Comparison of ENCODE assay signal across 23 cellular contexts in the genomic region with DNA sequence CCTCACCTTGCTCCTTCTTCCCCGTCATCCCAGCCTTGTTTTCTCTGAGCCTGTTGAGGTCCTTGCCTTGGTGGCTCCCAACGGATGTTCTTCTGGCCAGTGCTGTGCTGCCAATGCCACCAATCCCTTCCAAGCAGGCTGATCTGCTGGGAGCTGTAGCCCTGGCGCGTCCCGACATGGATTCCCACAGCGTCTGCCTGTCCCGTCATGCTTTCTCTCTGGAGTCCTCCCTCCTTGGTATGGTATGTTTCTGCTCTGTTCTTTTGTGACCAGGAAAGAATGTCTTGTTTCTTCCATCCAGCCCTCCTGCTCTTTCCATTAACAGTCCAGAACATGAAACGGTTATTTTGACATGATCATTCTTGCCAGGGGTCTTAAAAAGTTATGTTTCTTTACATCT. TPM values are rescaled to one million over a fixed set of nuclear protein-coding genes. Genes with fewer than 3 reads are reported as not detected.
DNase-seq lines count a peak whose midpoint lies in the region; ATAC-seq, FAIRE-seq and TF ChIP-seq lines count a peak whose summit lies in the region.
"Had no signal": no experiment of that assay in that cellular context is flagged by ENCODE, and none has a peak within 500 bp of the region (broad histone marks: within the 10 kb centered on the region; RNA-seq: fewer than 3 reads in every experiment).

No MANE protein-coding gene starts in this region.

- H3K4me1 ChIP-seq in liver (ENCODE audit: control insufficient read depth in 4 of 4, insufficient read depth in 4 of 4, low read length in 3 of 4), result peaks cover 7 to 60% (median 29%) of the 10 kb centered on the region in 4 donors
- H3K4me1 ChIP-seq in HepG2 (ENCODE audit: insufficient read depth, low read length), result peaks cover 16% of the 10 kb centered on the region
- H3K4me1 ChIP-seq in sigmoid colon, result peaks cover 0 to 63% (median 60%) of the 10 kb centered on the region in 4 donors
- H3K4me1 ChIP-seq: parathyroid adenoma had no signal

- H3K27ac Mint-ChIP-seq in nephron progenitor cell (no peak overlapping the region), HFFc6 (no peak overlapping the region)
- H3K27ac Mint-ChIP-seq: activated CD8-positive, alpha-beta T cell treated with anti-CD3 and anti-CD28 coated beads for 36 hours; stimulated activated naive CD8-positive, alpha-beta T cell treated with anti-CD3 and anti-CD28 coated beads, Interleukin-15, Interleukin-2, amounts not matched to agents 100 ng/mL and 50 ng/mL, for 24 hours had no signal

- H3K36me3 Mint-ChIP-seq in nephron progenitor cell (ENCODE audit: low read depth), result peaks cover 17% of the 10 kb centered on the region
- H3K36me3 Mint-ChIP-seq in HFFc6 (ENCODE audit: low read depth), result peaks cover 32% of the 10 kb centered on the region
- H3K36me3 Mint-ChIP-seq: natural killer cell had no signal

- in situ Hi-C loops in HepG2 (cut with HindIII; ENCODE audit: extremely low pct_ligation_motif_present, low pct_unique_long_range_greater_than_20kb), result no loop called here

- no peaks in the 10 kb centered on the region for H3K36me3 ChIP-seq in liver (ENCODE audit: control insufficient read depth in 4 of 4, insufficient read depth in 3 of 4, low read depth in 1 of 4, low read length in 3 of 4)
- H3K36me3 ChIP-seq in HepG2 (replicated peaks in 1 of 2; ENCODE audit: control insufficient read depth in 1 of 2, insufficient read depth in 2 of 2, low read length in 2 of 2), result peaks cover 8 to 45% of the 10 kb centered on the region in 2 experiments
- H3K36me3 ChIP-seq in sigmoid colon, result no peaks in the 10 kb centered on the region

- H3K9me3 Mint-ChIP-seq in nephron progenitor cell (no peaks in the 10 kb centered on the region), HFFc6 (no peaks in the 10 kb centered on the region)
- H3K9me3 Mint-ChIP-seq: activated CD8-positive, alpha-beta T cell treated with anti-CD3 and anti-CD28 coated beads for 36 hours; natural killer cell; stimulated activated naive CD8-positive, alpha-beta T cell treated with anti-CD3 and anti-CD28 coated beads, Interleukin-15, Interleukin-2, amounts not matched to agents 100 ng/mL and 50 ng/mL, for 24 hours had no signal

- DNase-seq in HepG2 (ENCODE audit: low spot score) (no peak), sigmoid colon (no peak), nephron progenitor cell (no peak), globus pallidus (ENCODE audit: low spot score) (no peak), HFFc6 (no peak), DMS153 treated with DMSO at 0.1 percent for 48 hours (lab: John Stamatoyannopoulos, UW; ENCODE audit: unreplicated experiment) (no peak)
- DNase-seq: activated CD8-positive, alpha-beta T cell treated with anti-CD3 and anti-CD28 coated beads for 36 hours; activated gamma-delta T cell treated with Interleukin-2 at 50 U/mL for 16 hours; activated T-cell treated with anti-CD3 and anti-CD28 coated beads, Interleukin-2, amount 50 U/mL, for 1 hour; caudate nucleus; esophagus squamous epithelium; midbrain; natural killer cell; NCI-H1694 treated with DMSO at 0.1 percent for 48 hours; NCI-H526 treated with DMSO at 0.1 percent for 48 hours; T-helper 9 cell; upper lobe of left lung had no signal

- TF ChIP-seq CTCF in liver (IDR thresholded peaks at IDR 0.05; ENCODE audit: low read depth, low read length, missing input control), result no peak
- no peak for TF ChIP-seq CTCF in HepG2 (CRISPR knock-in tag; IDR thresholded peaks at IDR 0.05)
- TF ChIP-seq CTCF in sigmoid colon (IDR thresholded peaks at IDR 0.05), result no peak
- TF ChIP-seq CTCF in nephron progenitor cell (IDR thresholded peaks at IDR 0.05), result no peak
- TF ChIP-seq CTCF in HFFc6 (IDR thresholded peaks at IDR 0.05), result no peak

- no peaks in the 10 kb centered on the region for H3K27me3 ChIP-seq in liver (ENCODE audit: control insufficient read depth in 4 of 4, insufficient read depth in 4 of 4, low read length in 3 of 4)
- H3K27me3 ChIP-seq in HepG2 (ENCODE audit: control insufficient read depth in 1 of 2, insufficient read depth in 2 of 2, low read length in 2 of 2), result no peaks in the 10 kb centered on the region
- no peaks in the 10 kb centered on the region for H3K27me3 ChIP-seq in sigmoid colon
- H3K27me3 ChIP-seq: BLaER1, esophagus squamous epithelium, upper lobe of left lung had no signal

- TF ChIP-seq EP300 in HepG2 (IDR thresholded peaks at IDR 0.05; ENCODE audit: low read depth in 2 of 2, low read length in 2 of 2), result no peak
- no peak for TF ChIP-seq EP300 in HepG2 (CRISPR knock-in tag; IDR thresholded peaks at IDR 0.05; ENCODE audit: borderline replicate concordance)
- TF ChIP-seq EP300 in sigmoid colon (IDR thresholded peaks at IDR 0.05), result no peak

- 95% methylated on average over 8 of the region's 8 CpGs for WGBS in liver
- 98% methylated on average over 8 of the region's 8 CpGs for WGBS in HepG2 (ENCODE audit: low lambda C conversion rate)
- 96 to 98% methylated on average over 8 of the region's 8 CpGs for WGBS in sigmoid colon, 2 donors

- H3K9me3 ChIP-seq in liver (ENCODE audit: control insufficient read depth in 4 of 4, low read length in 3 of 4), result no peaks in the 10 kb centered on the region
- no peaks in the 10 kb centered on the region for H3K9me3 ChIP-seq in HepG2 (ENCODE audit: low read length)
- no peaks in the 10 kb centered on the region for H3K9me3 ChIP-seq in sigmoid colon
- H3K9me3 ChIP-seq: BLaER1, esophagus squamous epithelium, upper lobe of left lung had no signal

- peaks cover 6% of the 10 kb centered on the region; the same call in 1 of the 2 replicates for H4K20me1 ChIP-seq in HepG2 (ENCODE audit: insufficient read depth, low read length)

- H3K9ac ChIP-seq in liver (ENCODE audit: low read depth in 1 of 2, low read length in 2 of 2) (no peak overlapping the region), HepG2 (ENCODE audit: insufficient read depth, low read depth, low read length) (no peak overlapping the region)
- H3K9ac ChIP-seq: BLaER1, parathyroid adenoma had no signal

- FAIRE-seq in HepG2 (lab: Jason Lieb, UNC), result no peak

- peaks cover 63% of the 10 kb centered on the region for H3K79me2 ChIP-seq in HepG2 (ENCODE audit: insufficient read depth, low read length)

- POLR2A ChIA-PET in HepG2 (lab: Yijun Ruan, JAX), result no interaction called here

- BruUV-seq in HepG2 (replicated peaks; lab: Mats Ljungman, UMichigan), result no TSS peak

- H3K27ac ChIP-seq in liver (ENCODE audit: low read depth in 1 of 2, low read length in 2 of 2) (peak overlapping the region; percentile 52 to 77), HepG2 (ENCODE audit: extremely low read length, insufficient read depth, low read length) (no peak overlapping the region), sigmoid colon (peak overlapping the region in 3 of 4 donors; percentile 68 to 80 (median 80))
- H3K27ac ChIP-seq: BLaER1, parathyroid adenoma had no signal

- TF ChIP-seq RAD21 in liver (IDR thresholded peaks at IDR 0.05) (no peak), HepG2 (CRISPR knock-in tag; IDR thresholded peaks at IDR 0.05) (no peak)

- TF ChIP-seq POLR2A in HepG2 (IDR thresholded peaks at IDR 0.05; ENCODE audit: insufficient read depth in 1 of 2, low read depth in 2 of 2, low read length in 2 of 2) (no peak), sigmoid colon (IDR thresholded peaks at IDR 0.05) (no peak)

- H3K4me3 ChIP-seq in liver (ENCODE audit: low read depth in 1 of 3, low read length in 3 of 3) (no peak overlapping the region), HepG2 (replicated peaks in 1 of 3; ENCODE audit: insufficient read depth in 1 of 3, low read depth in 2 of 3, low read length in 3 of 3) (no peak overlapping the region), sigmoid colon (no peak overlapping the region)
- H3K4me3 ChIP-seq: BLaER1, esophagus squamous epithelium, smooth muscle cell, upper lobe of left lung had no signal

- H3K27me3 Mint-ChIP-seq in nephron progenitor cell (ENCODE audit: low read depth, poor library complexity), result peaks cover 3% of the 10 kb centered on the region
- H3K27me3 Mint-ChIP-seq in HFFc6 (ENCODE audit: insufficient read depth), result no peaks in the 10 kb centered on the region
- H3K27me3 Mint-ChIP-seq: activated CD8-positive, alpha-beta T cell treated with anti-CD3 and anti-CD28 coated beads for 36 hours; stimulated activated naive CD8-positive, alpha-beta T cell treated with anti-CD3 and anti-CD28 coated beads, Interleukin-15, Interleukin-2, amounts not matched to agents 100 ng/mL and 50 ng/mL, for 24 hours had no signal

- H3K4me1 Mint-ChIP-seq in nephron progenitor cell (peaks cover 16% of the 10 kb centered on the region), HFFc6 (ENCODE audit: low read depth) (peaks cover 67% of the 10 kb centered on the region)

- H3K4me2 ChIP-seq in HepG2 (ENCODE audit: low read depth, low read length), result no peak overlapping the region
- H3K4me2 ChIP-seq: smooth muscle cell had no signal

- intact Hi-C loops in HepG2 (cut with micrococcal nuclease; ENCODE audit: unreplicated experiment) (no loop called here), sigmoid colon (cut with DNase I) (no loop called here)

- H2AFZ ChIP-seq in HepG2 (ENCODE audit: low read length), result no peak overlapping the region
- H2AFZ ChIP-seq: parathyroid adenoma had no signal

- ATAC-seq in HepG2, result no peak
- ATAC-seq in esophagus mucosa, result peak; percentile 42
- ATAC-seq: activated CD8-positive, alpha-beta T cell treated with anti-CD3 and anti-CD28 coated beads for 36 hours; natural killer cell had no signal

- CTCF ChIA-PET in HepG2 (lab: Yijun Ruan, JAX; ENCODE audit: low intra/inter-chr PET ratio, low total read pairs), result no interaction called here

- H3K4me3 Mint-ChIP-seq in nephron progenitor cell, result no peak overlapping the region
- H3K4me3 Mint-ChIP-seq in HFFc6, result no peak overlapping the region
- H3K4me3 Mint-ChIP-seq: activated CD8-positive, alpha-beta T cell treated with anti-CD3 and anti-CD28 coated beads for 36 hours; natural killer cell; stimulated activated naive CD8-positive, alpha-beta T cell treated with anti-CD3 and anti-CD28 coated beads, Interleukin-15, Interleukin-2, amounts not matched to agents 100 ng/mL and 50 ng/mL, for 24 hours had no signal

RNA-seq across cellular contexts. Expression of a gene that starts 10.0 kb away (rescaled TPM):
- total RNA-seq in liver (10 to 100 TPM; 16.2 to 23.3 TPM), HepG2 (2016; rRNA removed; fragmentation: Illumina TruSeq; extraction: Trizol) (11.1 and 13.0 TPM in 2 replicates), esophagus mucosa (13.5 TPM), sigmoid colon (10 to 100 TPM; 12.2 to 19.9 (median 13.2) TPM)
- polyA plus RNA-seq in liver (1 to 10 TPM; 7.8 to 8.1 TPM), HepG2 (2011; rRNA removed) (16.4 and 18.7 TPM in 2 replicates), sigmoid colon (10 to 100 TPM in 1 of 3 donors, 1 to 10 TPM in 2; 3.0 to 13.2 (median 3.2) TPM)
- total RNA-seq in HepG2 (2016; cell fraction: cytosol; rRNA removed; fragmentation: Illumina TruSeq; extraction: Trizol; ENCODE audit: low read depth), result 1.4 and 1.5 TPM in 2 replicates
- total RNA-seq in HepG2 (2016; cell fraction: insoluble cytoplasmic fraction; rRNA removed; fragmentation: Illumina TruSeq; extraction: Trizol), result 9.8 and 12.1 TPM in 2 replicates
- total RNA-seq in HepG2 (2016; cell fraction: membrane; rRNA removed; fragmentation: Illumina TruSeq; extraction: Trizol), result 5.3 and 6.4 TPM in 2 replicates
- total RNA-seq in HepG2 (2016; cell fraction: nucleus; rRNA removed; fragmentation: Illumina TruSeq; extraction: Trizol), result 11.9 and 15.6 TPM in 2 replicates
- 7.1 and 7.2 TPM in 2 replicates for polyA plus RNA-seq in HepG2 (2011; cell fraction: cytosol; rRNA removed)
- polyA plus RNA-seq in HepG2 (2011; cell fraction: nucleus; rRNA removed), result 42.2 and 53.6 TPM in 2 replicates
- polyA plus RNA-seq in HepG2 (2012), result 4.4 and 6.9 TPM in 2 replicates
- 0.43 and 0.62 TPM in 2 replicates for polyA plus RNA-seq in HepG2 (2016; cell fraction: cytosol; fragmentation: Illumina TruSeq; extraction: Trizol; ENCODE audit: low read depth)
- 5.8 and 6.2 TPM in 2 replicates for polyA plus RNA-seq in HepG2 (2016; cell fraction: insoluble cytoplasmic fraction; fragmentation: Illumina TruSeq; extraction: Trizol; ENCODE audit: low read depth)
- 1.7 TPM in 2 replicates for polyA plus RNA-seq in HepG2 (2016; cell fraction: membrane; fragmentation: Illumina TruSeq; extraction: Trizol; ENCODE audit: low read depth)
- polyA plus RNA-seq in HepG2 (2016; cell fraction: nucleus; fragmentation: Illumina TruSeq; extraction: Trizol; ENCODE audit: insufficient read depth, low read depth), result 17.4 and 18.9 TPM in 2 replicates
- polyA minus RNA-seq in HepG2 (2011; rRNA and poly(A)+ RNA removed; ENCODE audit: low replicate concordance), result 55.2 and 75.7 TPM in 2 replicates
- 11.3 and 16.1 TPM in 2 replicates for polyA minus RNA-seq in HepG2 (2011; cell fraction: cytosol; rRNA and poly(A)+ RNA removed)
- polyA minus RNA-seq in HepG2 (2011; cell fraction: nucleus; rRNA and poly(A)+ RNA removed), result 27.0 and 32.6 TPM in 2 replicates
- 10 to 100 TPM; 25.0 to 34.8 (median 27.2) TPM for total RNA-seq in HFFc6 (2021; fragmentation: NEBNext Ultra II Directional; extraction: Animal tissue kit (Norgen Biotek cat#: 25700))
